In genomic region chr22:37123649-37124048, GRCh38 we compare ENCODE assay signal across 26 cellular contexts. TPM values are rescaled to one million over a fixed set of nuclear protein-coding genes. Genes with fewer than 3 reads are reported as not detected.
DNase-seq lines count a peak whose midpoint lies in the region; ATAC-seq, FAIRE-seq and TF ChIP-seq lines count a peak whose summit lies in the region.
"Had no signal": no experiment of that assay in that cellular context is flagged by ENCODE, and none has a peak within 500 bp of the region (broad histone marks: within the 10 kb centered on the region; RNA-seq: fewer than 3 reads in every experiment).

No MANE protein-coding gene starts in this region.

- no peaks in the 10 kb centered on the region for H3F3A ChIP-seq in SK-N-SH (replicated peaks; ENCODE audit: insufficient read depth)

- H3K9ac ChIP-seq in SK-N-SH (no peak overlapping the region), DND-41 (ENCODE audit: low read depth, low read length) (no peak overlapping the region)
- H3K9ac ChIP-seq: parathyroid adenoma had no signal

- H3K9me3 ChIP-seq in SK-N-SH: no peaks in the 10 kb centered on the region
- no peaks in the 10 kb centered on the region for H3K9me3 ChIP-seq in DND-41 (ENCODE audit: insufficient read depth, low read length, severe bottlenecking)
- H3K9me3 ChIP-seq in WERI-Rb-1 (ENCODE audit: severe bottlenecking): no peaks in the 10 kb centered on the region
- H3K9me3 ChIP-seq: ascending aorta, left ventricle myocardium inferior, tibial nerve had no signal

- TF ChIP-seq RAD21 in SK-N-SH (IDR thresholded peaks at IDR 0.05; ENCODE audit: low read length): no peak

- no peak for FAIRE-seq in frontal cortex (lab: Jason Lieb, UNC)

- H3K9me3 Mint-ChIP-seq in activated naive CD8-positive, alpha-beta T cell treated with anti-CD3 and anti-CD28 coated beads for 36 hours: no peaks in the 10 kb centered on the region
- no peaks in the 10 kb centered on the region for H3K9me3 Mint-ChIP-seq in naive thymus-derived CD8-positive, alpha-beta T cell
- H3K9me3 Mint-ChIP-seq: stimulated activated naive B cell treated with anti-CD40 and anti-IgM and Interleukin-4, amounts not matched to agents 10 μg/mL and 1 μg/mL and 100 μg/mL, for 72 hours had no signal

- H4K20me1 ChIP-seq in SK-N-SH (ENCODE audit: insufficient read depth) (no peaks in the 10 kb centered on the region), DND-41 (ENCODE audit: insufficient read depth, low read length) (no peaks in the 10 kb centered on the region)

- no peak overlapping the region for H3K27ac ChIP-seq in SK-N-SH (ENCODE audit: low read depth in 2 of 2, low read length in 1 of 2)
- H3K27ac ChIP-seq in DND-41 (ENCODE audit: low read length): peak overlapping the region; percentile 95
- no peak overlapping the region for H3K27ac ChIP-seq in WERI-Rb-1
- H3K27ac ChIP-seq: 22Rv1, ascending aorta, left ventricle myocardium inferior, parathyroid adenoma, SK-N-MC, tibial nerve had no signal

- no peaks in the 10 kb centered on the region for H3K79me2 ChIP-seq in SK-N-SH (ENCODE audit: insufficient read depth)
- H3K79me2 ChIP-seq in DND-41 (ENCODE audit: insufficient read depth, low read length): no peaks in the 10 kb centered on the region
- H3K79me2 ChIP-seq: parathyroid adenoma had no signal

- H3K4me2 ChIP-seq in SK-N-SH: no peak overlapping the region
- H3K4me2 ChIP-seq in DND-41 (ENCODE audit: insufficient read depth, low read length): no peak overlapping the region

- peaks cover 34% of the 10 kb centered on the region for H3K36me3 Mint-ChIP-seq in activated naive CD8-positive, alpha-beta T cell treated with anti-CD3 and anti-CD28 coated beads for 36 hours
- H3K36me3 Mint-ChIP-seq in naive thymus-derived CD8-positive, alpha-beta T cell: peaks cover 0 to 25% (median 0%) of the 10 kb centered on the region in 3 donors

- H3K4me3 ChIP-seq in SK-N-SH (ENCODE audit: low read depth in 2 of 2, low read length in 1 of 2): no peak overlapping the region
- H3K4me3 ChIP-seq in DND-41 (ENCODE audit: low read depth in 1 of 2, low read length in 2 of 2): no peak overlapping the region
- no peak overlapping the region for H3K4me3 ChIP-seq in WERI-Rb-1 (ENCODE audit: low read depth, low read length)
- H3K4me3 ChIP-seq: ascending aorta, left ventricle myocardium inferior, SK-N-MC, tibial nerve had no signal

- H3K36me3 ChIP-seq in SK-N-SH (replicated peaks in 1 of 2; ENCODE audit: control insufficient read depth in 1 of 2, insufficient read depth in 2 of 2, low read length in 1 of 2): no peaks in the 10 kb centered on the region
- H3K36me3 ChIP-seq in DND-41 (ENCODE audit: insufficient read depth, low read length): no peaks in the 10 kb centered on the region
- H3K36me3 ChIP-seq in WERI-Rb-1: no peaks in the 10 kb centered on the region
- H3K36me3 ChIP-seq: ascending aorta, left ventricle myocardium inferior, tibial nerve had no signal

- H2AFZ ChIP-seq in SK-N-SH (ENCODE audit: low read depth): no peak overlapping the region
- no peak overlapping the region for H2AFZ ChIP-seq in DND-41 (ENCODE audit: low read depth, low read length)
- H2AFZ ChIP-seq: parathyroid adenoma had no signal

- POLR2A ChIA-PET in SK-N-SH (lab: Yijun Ruan, JAX): no interaction called here
- POLR2A ChIA-PET in naive thymus-derived CD8-positive, alpha-beta T cell (lab: Charles Lee): interaction anchor here (1.8 to 8.7 kb wide), 4 partner anchors 9 to 106 kb away, joined by 4 to 104 read pairs (median 6); partner anchors contain the start of gene IL2RB

- no peaks in the 10 kb centered on the region for H3K27me3 ChIP-seq in SK-N-SH (ENCODE audit: insufficient read depth)
- no peaks in the 10 kb centered on the region for H3K27me3 ChIP-seq in DND-41 (ENCODE audit: insufficient read depth, low read length, poor library complexity)
- H3K27me3 ChIP-seq in WERI-Rb-1 (ENCODE audit: insufficient read depth, low read depth, severe bottlenecking): no peaks in the 10 kb centered on the region
- H3K27me3 ChIP-seq: ascending aorta had no signal

- peak overlapping the region; percentile 100 for H3K27ac Mint-ChIP-seq in activated naive CD8-positive, alpha-beta T cell treated with anti-CD3 and anti-CD28 coated beads for 36 hours
- peak overlapping the region; percentile 97 to 100 (median 98) for H3K27ac Mint-ChIP-seq in naive thymus-derived CD8-positive, alpha-beta T cell

- DNase-seq in SK-N-SH (peak; percentile 49), DND-41 (no peak), WERI-Rb-1 (no peak), frontal cortex (ENCODE audit: low spot score in 2 of 2) (no peak)
- DNase-seq in activated naive CD8-positive, alpha-beta T cell treated with anti-CD3 and anti-CD28 coated beads for 36 hours: no peak
- DNase-seq in naive thymus-derived CD8-positive, alpha-beta T cell: no peak
- DNase-seq: AML-193; cerebellar nuclear complex; effector CD8-positive, alpha-beta T cell; glutamatergic neuron; H7; left ventricle myocardium inferior; NCI-H1092 treated with DMSO at 0.1 percent for 48 hours; NCI-H2081 treated with DMSO at 0.1 percent for 48 hours; NCI-H524; stimulated activated naive B cell treated with anti-CD40 and anti-IgM and Interleukin-4, amounts not matched to agents 10 μg/mL and 1 μg/mL and 100 μg/mL, for 72 hours had no signal

- CTCF ChIA-PET in SK-N-SH (lab: Yijun Ruan, JAX): interaction anchor here (1.7 kb wide), 1 partner anchor 42 kb away, joined by 4 read pairs; no protein-coding TSS in a partner anchor

- peaks cover 4 to 10% of the 10 kb centered on the region in 2 experiments; a peak in 2 of 4 replicates for H3K4me1 ChIP-seq in SK-N-SH (ENCODE audit: control insufficient read depth in 1 of 2, insufficient read depth in 2 of 2, low read depth in 1 of 2, low read length in 1 of 2)
- peaks cover 25% of the 10 kb centered on the region for H3K4me1 ChIP-seq in DND-41 (ENCODE audit: insufficient read depth, low read length)
- H3K4me1 ChIP-seq: ascending aorta, left ventricle myocardium inferior, parathyroid adenoma had no signal

- TF ChIP-seq EP300 in SK-N-SH (IDR thresholded peaks at IDR 0.05; ENCODE audit: borderline replicate concordance in 1 of 2, low read depth in 1 of 2, low read length in 1 of 2): no peak

- TF ChIP-seq CTCF in SK-N-SH (IDR thresholded peaks at IDR 0.05): no peak
- no peak for TF ChIP-seq CTCF in DND-41 (IDR thresholded peaks at IDR 0.05; ENCODE audit: borderline replicate concordance, extremely low read depth, low read length, poor library complexity, severe bottlenecking)
- no peak for TF ChIP-seq CTCF in WERI-Rb-1 (IDR thresholded peaks at IDR 0.05; ENCODE audit: low read depth, low read length)

- H3K4me1 Mint-ChIP-seq in activated naive CD8-positive, alpha-beta T cell treated with anti-CD3 and anti-CD28 coated beads for 36 hours: peaks cover 63% of the 10 kb centered on the region
- peaks cover 15 to 67% (median 58%) of the 10 kb centered on the region in 4 donors for H3K4me1 Mint-ChIP-seq in naive thymus-derived CD8-positive, alpha-beta T cell

- no peaks in the 10 kb centered on the region for H3K27me3 Mint-ChIP-seq in activated naive CD8-positive, alpha-beta T cell treated with anti-CD3 and anti-CD28 coated beads for 36 hours
- H3K27me3 Mint-ChIP-seq in naive thymus-derived CD8-positive, alpha-beta T cell: no peaks in the 10 kb centered on the region

- WGBS in SK-N-SH (ENCODE audit: low lambda C conversion rate): 79% methylated on average over 7 of the region's 7 CpGs

- H3K4me3 Mint-ChIP-seq in activated naive CD8-positive, alpha-beta T cell treated with anti-CD3 and anti-CD28 coated beads for 36 hours: no peak overlapping the region
- H3K4me3 Mint-ChIP-seq in naive thymus-derived CD8-positive, alpha-beta T cell: no peak overlapping the region

- no peaks in the 10 kb centered on the region for H3K9me2 ChIP-seq in SK-N-SH

- ATAC-seq in SK-N-SH treated with all-trans-retinoic acid at 6 μM for 48 hours (no peak), DND-41 (ENCODE audit: insufficient read depth, low read depth) (no peak), HG02610 (IDR thresholded peaks at IDR 0.05; ENCODE audit: unreplicated experiment) (no peak)
- no peak for ATAC-seq in naive thymus-derived CD8-positive, alpha-beta T cell
- ATAC-seq: sciatic nerve; stimulated activated naive B cell treated with anti-CD40 and anti-IgM and Interleukin-4, amounts not matched to agents 10 μg/mL and 1 μg/mL and 100 μg/mL, for 72 hours had no signal

TF ChIP-seq in SK-N-SH, 30 proteins besides CTCF, POLR2A, EP300 and RAD21 (continues in another document):
- no peak for TF ChIP-seq TCF12 (IDR thresholded peaks at IDR 0.05)

TF ChIP-seq in SK-N-SH treated with all-trans-retinoic acid at 6 μM for 48 hours, 23 proteins besides CTCF, POLR2A, EP300 and RAD21 (continues in another document):
- TF ChIP-seq PPARA (CRISPR knock-in tag; IDR thresholded peaks at IDR 0.05; ENCODE audit: borderline replicate concordance) (no peak), POU6F1 (CRISPR knock-in tag; IDR thresholded peaks at IDR 0.05; ENCODE audit: borderline replicate concordance, low read depth) (no peak), OSR1 (CRISPR knock-in tag; IDR thresholded peaks at IDR 0.05) (no peak)

RNA-seq across cellular contexts. Expression of gene TMPRSS6, which starts 14.1 kb away (rescaled TPM):
- not detected in 2 replicates for polyA plus RNA-seq in SK-N-SH (2012; rRNA removed)
- polyA plus RNA-seq in SK-N-SH (2012; cell fraction: cytosol; rRNA removed): 0.01 TPM in 1 of 2 replicates, not detected in the other
- polyA plus RNA-seq in SK-N-SH (2012; cell fraction: nucleus; rRNA removed): not detected in 2 replicates
- total RNA-seq in activated naive CD8-positive, alpha-beta T cell treated with anti-CD3 and anti-CD28 coated beads for 36 hours: 1 to 10 TPM; 1.8 to 2.0 TPM
- under 1 TPM; 0.27 to 0.36 TPM for total RNA-seq in naive thymus-derived CD8-positive, alpha-beta T cell
- under 1 TPM; 0.05 to 0.09 (median 0.06) TPM for polyA plus RNA-seq in naive thymus-derived CD8-positive, alpha-beta T cell
- total RNA-seq in frontal cortex: not detected
- total RNA-seq: ascending aorta, H7, left ventricle myocardium inferior, LHCN-M2, RPMI7951, sciatic nerve, tibial nerve had no signal

RNA-seq across cellular contexts. Expression of gene IL2RB, which starts 26.1 kb away (rescaled TPM):
- polyA plus RNA-seq in SK-N-SH (2012; rRNA removed): 0.33 and 0.39 TPM in 2 replicates
- 0.18 and 0.42 TPM in 2 replicates for polyA plus RNA-seq in SK-N-SH (2012; cell fraction: cytosol; rRNA removed)
- polyA plus RNA-seq in SK-N-SH (2012; cell fraction: nucleus; rRNA removed): 0.42 and 0.60 TPM in 2 replicates
- 100 to 1,000 TPM; 148 to 149 TPM for total RNA-seq in activated naive CD8-positive, alpha-beta T cell treated with anti-CD3 and anti-CD28 coated beads for 36 hours
- total RNA-seq in naive thymus-derived CD8-positive, alpha-beta T cell: 10 to 100 TPM; 31.1 to 34.2 TPM
- 100 to 1,000 TPM in 1 of 3 donors, 10 to 100 TPM in 2; 74.9 to 113 (median 81.1) TPM for polyA plus RNA-seq in naive thymus-derived CD8-positive, alpha-beta T cell
- not detected for total RNA-seq in frontal cortex
- total RNA-seq: LHCN-M2, RPMI7951 had no signal

Comparison
In these comparisons a context has a peak if more than half of its experiments do, and no peak if none do; other contexts are left out.
1. RNA of gene IL2RB, which starts 26.1 kb away (total RNA-seq): 148 to 149 TPM in activated naive CD8-positive, alpha-beta T cell treated with anti-CD3 and anti-CD28 coated beads for 36 hours and 31.1 to 34.2 TPM in naive thymus-derived CD8-positive, alpha-beta T cell; not detected in frontal cortex (single experiment); every median in the first group is over 10 times any median in the second.